ENCODE assay signal across 8 cellular contexts in the genomic region with DNA sequence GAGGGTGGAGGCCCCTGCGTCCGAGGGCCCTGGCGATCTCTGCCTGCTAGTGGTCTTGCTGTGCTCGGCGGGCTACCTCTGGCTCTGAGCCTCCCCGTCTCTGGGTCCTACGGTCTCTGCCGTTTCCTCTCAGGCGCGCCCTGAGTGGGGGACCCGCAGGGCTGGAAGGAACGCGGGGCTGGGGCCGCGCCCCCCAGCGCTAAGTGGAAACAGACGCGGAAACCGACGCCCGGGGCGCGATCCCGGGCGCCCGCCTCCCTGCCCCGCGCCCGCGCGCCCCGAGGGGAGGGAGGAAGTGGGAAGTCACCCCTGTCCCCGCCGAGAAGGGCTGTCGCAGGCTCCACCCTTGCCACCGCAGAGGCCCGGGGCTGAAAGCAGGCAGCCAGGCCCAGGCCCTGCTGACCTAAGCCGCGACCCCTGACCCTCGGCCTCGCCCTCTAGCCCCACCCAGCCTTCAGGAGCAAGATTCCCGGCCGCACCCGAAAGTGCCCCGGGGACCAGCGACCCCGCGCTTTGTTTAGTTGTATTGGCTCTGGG. TPM values are rescaled to one million over a fixed set of nuclear protein-coding genes. Genes with fewer than 3 reads are reported as not detected.
DNase-seq lines count a peak whose midpoint lies in the region; TF ChIP-seq lines count a peak whose summit lies in the region.

No MANE protein-coding gene starts in this region.

- TF ChIP-seq POLR2A in NB4 (IDR thresholded peaks at IDR 0.05; ENCODE audit: extremely low read depth, insufficient read length) (no peak), erythroblast (IDR thresholded peaks at IDR 0.05; ENCODE audit: low read length) (no peak)

- H3K27me3 ChIP-seq in BLaER1 treated with 17β-estradiol and CSF1 and Interleukin-3, amounts not matched to agents 10 nM and 100 nM, result peaks cover 26 to 41% (median 37%) of the 10 kb centered on the region in 11 experiments
- H3K27me3 ChIP-seq in kidney epithelial cell (ENCODE audit: control insufficient read depth, insufficient read depth, low read length), result peaks cover 26% of the 10 kb centered on the region

- peak overlapping the region; percentile 72 for H3K27ac Mint-ChIP-seq in stimulated activated naive CD8-positive, alpha-beta T cell treated with anti-CD3 and anti-CD28 coated beads, Interleukin-15, Interleukin-2, amounts not matched to agents 100 ng/mL and 50 ng/mL, for 24 hours

- peaks cover 62 to 85% (median 79%) of the 10 kb centered on the region in 10 experiments for H3K4me1 ChIP-seq in BLaER1 treated with 17β-estradiol and CSF1 and Interleukin-3, amounts not matched to agents 10 nM and 100 nM

- peaks cover 41% of the 10 kb centered on the region for H3K4me1 Mint-ChIP-seq in stimulated activated naive CD8-positive, alpha-beta T cell treated with anti-CD3 and anti-CD28 coated beads, Interleukin-15, Interleukin-2, amounts not matched to agents 100 ng/mL and 50 ng/mL, for 24 hours (ENCODE audit: low read depth)

- TF ChIP-seq CTCF in NB4 (IDR thresholded peaks at IDR 0.05; ENCODE audit: low read depth, low read length), result no peak
- TF ChIP-seq CTCF in kidney epithelial cell (IDR thresholded peaks at IDR 0.05; ENCODE audit: insufficient read depth, low read length, poor library complexity, severe bottlenecking), result no peak

- H3K36me3 Mint-ChIP-seq in stimulated activated naive CD8-positive, alpha-beta T cell treated with anti-CD3 and anti-CD28 coated beads, Interleukin-15, Interleukin-2, amounts not matched to agents 100 ng/mL and 50 ng/mL, for 24 hours (ENCODE audit: low read depth), result no peaks in the 10 kb centered on the region

- H3K9me3 ChIP-seq in BLaER1 treated with 17β-estradiol and CSF1 and Interleukin-3, amounts not matched to agents 10 nM and 100 nM (replicated peaks in 1 of 11), result no peaks in the 10 kb centered on the region

- H3K4me3 Mint-ChIP-seq in stimulated activated naive CD8-positive, alpha-beta T cell treated with anti-CD3 and anti-CD28 coated beads, Interleukin-15, Interleukin-2, amounts not matched to agents 100 ng/mL and 50 ng/mL, for 24 hours, result peak overlapping the region; percentile 84

- peak overlapping the region; percentile 68 to 84 (median 76) for H3K9ac ChIP-seq in BLaER1 treated with 17β-estradiol and CSF1 and Interleukin-3, amounts not matched to agents 10 nM and 100 nM

- no peaks in the 10 kb centered on the region for H3K9me3 Mint-ChIP-seq in stimulated activated naive CD8-positive, alpha-beta T cell treated with anti-CD3 and anti-CD28 coated beads, Interleukin-15, Interleukin-2, amounts not matched to agents 100 ng/mL and 50 ng/mL, for 24 hours

- DNase-seq in NB4 (ENCODE audit: low read depth) (peak; percentile 55), kidney epithelial cell (ENCODE audit: low read depth) (no peak), erythroblast (lab: John Stamatoyannopoulos, UW) (no peak), GM19240 (ENCODE audit: insufficient read length, low spot score) (no peak), iPS-NIHi7 (ENCODE audit: extremely low spot score) (no peak)
- DNase-seq in activated effector memory CD4-positive, alpha-beta T cell treated with Interleukin-2 at 50 U/mL for 16 hours, result peak; percentile 69

- peaks cover 0 to 52% (median 26%) of the 10 kb centered on the region in 11 experiments; a peak in 15 of 22 replicates for H4K20me1 ChIP-seq in BLaER1 treated with 17β-estradiol and CSF1 and Interleukin-3, amounts not matched to agents 10 nM and 100 nM

- no peaks in the 10 kb centered on the region for H3K27me3 Mint-ChIP-seq in stimulated activated naive CD8-positive, alpha-beta T cell treated with anti-CD3 and anti-CD28 coated beads, Interleukin-15, Interleukin-2, amounts not matched to agents 100 ng/mL and 50 ng/mL, for 24 hours

- H3K36me3 ChIP-seq in BLaER1 treated with 17β-estradiol and CSF1 and Interleukin-3, amounts not matched to agents 10 nM and 100 nM, result peaks cover 0 to 7% (median 0%) of the 10 kb centered on the region in 11 experiments; a peak in 6 of 22 replicates
- no peaks in the 10 kb centered on the region for H3K36me3 ChIP-seq in kidney epithelial cell (ENCODE audit: control insufficient read depth, insufficient read depth, low read length)

- H3K4me3 ChIP-seq in BLaER1 treated with 17β-estradiol and CSF1 and Interleukin-3, amounts not matched to agents 10 nM and 100 nM, result peak overlapping the region; percentile 53 to 78 (median 63)
- no peak overlapping the region for H3K4me3 ChIP-seq in NB4 (ENCODE audit: low read depth, low read length)
- peak overlapping the region; percentile 37 for H3K4me3 ChIP-seq in kidney epithelial cell (ENCODE audit: low read depth, low read length)

- peak overlapping the region; percentile 95 to 100 (median 99) for H3K4me2 ChIP-seq in BLaER1 treated with 17β-estradiol and CSF1 and Interleukin-3, amounts not matched to agents 10 nM and 100 nM

- H3K27ac ChIP-seq in BLaER1 treated with 17β-estradiol and CSF1 and Interleukin-3, amounts not matched to agents 10 nM and 100 nM, result peak overlapping the region; percentile 27 to 81 (median 64)

RNA-seq across cellular contexts. Expression of a gene that starts 0.8 kb away (rescaled TPM):
- 2.0 and 11.1 TPM in 2 replicates for total RNA-seq in kidney epithelial cell

RNA-seq across cellular contexts. Expression of a gene that starts 3.5 kb away (rescaled TPM):
- 7.1 and 7.5 TPM in 2 replicates for total RNA-seq in kidney epithelial cell

RNA-seq across cellular contexts. Expression of a gene that starts 12.9 kb away (rescaled TPM):
- 101 and 128 TPM in 2 replicates for total RNA-seq in kidney epithelial cell

RNA-seq across cellular contexts. Expression of a gene that starts 38.9 kb away (rescaled TPM):
- total RNA-seq in kidney epithelial cell, result 10.1 and 13.4 TPM in 2 replicates

Comparison
In these comparisons a context has a peak if more than half of its experiments do, and no peak if none do; other contexts are left out.
1. DNase-seq: peak in NB4 (single experiment) and activated effector memory CD4-positive, alpha-beta T cell treated with Interleukin-2 at 50 U/mL for 16 hours (single experiment); none in kidney epithelial cell (single experiment), erythroblast (0 of 2), GM19240 (single experiment) and iPS-NIHi7 (single experiment).